ENCODE assay signal across 33 cellular contexts in genomic region chr1:83023212-83023611, GRCh38.
DNase-seq lines count a peak whose midpoint lies in the region; ATAC-seq and TF ChIP-seq lines count a peak whose summit lies in the region.
"Had no signal": no experiment of that assay in that cellular context is flagged by ENCODE, and none has a peak within 500 bp of the region (broad histone marks: within the 10 kb centered on the region; RNA-seq: fewer than 3 reads in every experiment).

No MANE protein-coding gene starts in this region.

- H3K36me3 ChIP-seq in left ventricle myocardium inferior = no peaks in the 10 kb centered on the region
- H3K36me3 ChIP-seq in CD8-positive, alpha-beta T cell (ENCODE audit: insufficient read depth, low read length) = no peaks in the 10 kb centered on the region
- H3K36me3 ChIP-seq: BE2C; BLaER1; BLaER1 treated with 17β-estradiol and CSF1 and Interleukin-3, amounts not matched to agents 10 nM and 100 nM had no signal

- no peaks in the 10 kb centered on the region for H3K27me3 Mint-ChIP-seq in type B pancreatic cell
- no peaks in the 10 kb centered on the region for H3K27me3 Mint-ChIP-seq in activated T-helper 17 cell treated with anti-CD3 and anti-CD28 coated beads, Interleukin-2, amount 50 U/mL, for 72 hours
- H3K27me3 Mint-ChIP-seq in CD8-positive, alpha-beta T cell (ENCODE audit: low read depth) = no peaks in the 10 kb centered on the region
- H3K27me3 Mint-ChIP-seq: B cell; CD4-positive, alpha-beta memory T cell; CD4-positive, alpha-beta T cell; CD4-positive, CD25-positive, alpha-beta regulatory T cell; CD8-positive, alpha-beta memory T cell had no signal

- H3K4me3 Mint-ChIP-seq in type B pancreatic cell = no peak overlapping the region
- no peak overlapping the region for H3K4me3 Mint-ChIP-seq in activated T-helper 17 cell treated with anti-CD3 and anti-CD28 coated beads, Interleukin-2, amount 50 U/mL, for 72 hours
- no peak overlapping the region for H3K4me3 Mint-ChIP-seq in CD8-positive, alpha-beta T cell
- H3K4me3 Mint-ChIP-seq: B cell; CD14-positive monocyte; CD4-positive, alpha-beta memory T cell; CD4-positive, alpha-beta T cell; CD4-positive, CD25-positive, alpha-beta regulatory T cell; CD8-positive, alpha-beta memory T cell had no signal

- peaks cover 12% of the 10 kb centered on the region for H3K9me3 Mint-ChIP-seq in type B pancreatic cell
- H3K9me3 Mint-ChIP-seq in activated T-helper 17 cell treated with anti-CD3 and anti-CD28 coated beads, Interleukin-2, amount 50 U/mL, for 72 hours = peaks cover 6% of the 10 kb centered on the region
- peaks cover 6% of the 10 kb centered on the region for H3K9me3 Mint-ChIP-seq in CD8-positive, alpha-beta T cell

- peaks cover 20% of the 10 kb centered on the region for H3K4me1 ChIP-seq in left ventricle myocardium inferior
- no peaks in the 10 kb centered on the region for H3K4me1 ChIP-seq in CD8-positive, alpha-beta T cell (ENCODE audit: insufficient read depth, low read length)
- H3K4me1 ChIP-seq: A549; BE2C; BLaER1; BLaER1 treated with 17β-estradiol and CSF1 and Interleukin-3, amounts not matched to agents 10 nM and 100 nM; Caco-2 had no signal

- no peak for DNase-seq in left ventricle myocardium inferior
- DNase-seq in left cardiac atrium = no peak
- peak; percentile 75 for DNase-seq in LNCaP clone FGC (ENCODE audit: low read depth)
- no peak for DNase-seq in type B pancreatic cell (ENCODE audit: extremely low spot score, unreplicated experiment)
- DNase-seq in CD8-positive, alpha-beta T cell = no peak
- DNase-seq: 8988T; ACHN; AML-193; BE2C; C1 segment of cervical spinal cord; Caco-2; Calu3; CD4-positive, alpha-beta memory T cell; CD4-positive, alpha-beta T cell; CD4-positive, CD25-positive, alpha-beta regulatory T cell; CD8-positive, alpha-beta memory T cell; COR-L47; DMS 273 treated with DMSO at 0.1 percent for 48 hours; DMS153; DMS53; DMS79; DMS79 treated with DMSO at 0.1 percent for 48 hours; DND-41; EL had no signal

- CTCF ChIA-PET in CD8-positive, alpha-beta T cell (lab: Charles Lee) = no interaction called here

- POLR2A ChIA-PET in CD8-positive, alpha-beta T cell (lab: Charles Lee) = no interaction called here

- H3K27ac Mint-ChIP-seq in type B pancreatic cell = no peak overlapping the region
- no peak overlapping the region for H3K27ac Mint-ChIP-seq in activated T-helper 17 cell treated with anti-CD3 and anti-CD28 coated beads, Interleukin-2, amount 50 U/mL, for 72 hours
- no peak overlapping the region for H3K27ac Mint-ChIP-seq in CD8-positive, alpha-beta T cell
- H3K27ac Mint-ChIP-seq: B cell; CD14-positive monocyte; CD4-positive, alpha-beta memory T cell; CD4-positive, alpha-beta T cell; CD4-positive, CD25-positive, alpha-beta regulatory T cell; CD8-positive, alpha-beta memory T cell had no signal

- ATAC-seq in left cardiac atrium = no peak
- ATAC-seq in activated T-helper 17 cell treated with anti-CD3 and anti-CD28 coated beads, Interleukin-2, amount 50 U/mL, for 72 hours (replicated peaks) = no peak
- no peak for ATAC-seq in CD8-positive, alpha-beta T cell
- ATAC-seq: A549 had no signal

- peaks cover 23% of the 10 kb centered on the region for H3K9me3 ChIP-seq in left ventricle myocardium inferior (replicated peaks)
- no peaks in the 10 kb centered on the region for H3K9me3 ChIP-seq in CD8-positive, alpha-beta T cell (ENCODE audit: low read length)
- H3K9me3 ChIP-seq: A549, BE2C, Caco-2 had no signal

- no peak overlapping the region for H3K4me3 ChIP-seq in left ventricle myocardium inferior
- no peak overlapping the region for H3K4me3 ChIP-seq in LNCaP clone FGC (ENCODE audit: low read depth, low read length)
- no peak overlapping the region for H3K4me3 ChIP-seq in CD8-positive, alpha-beta T cell (ENCODE audit: low read depth, low read length)
- H3K4me3 ChIP-seq: A549; BLaER1; BLaER1 treated with 17β-estradiol and CSF1 and Interleukin-3, amounts not matched to agents 10 nM and 100 nM had no signal

- peak overlapping the region; percentile 64 for H3K27ac ChIP-seq in left ventricle myocardium inferior (replicated peaks)
- peak overlapping the region; percentile 47 for H3K27ac ChIP-seq in 22Rv1
- peak overlapping the region; percentile 26; the same call in 1 of the 2 replicates for H3K27ac ChIP-seq in VCaP
- H3K27ac ChIP-seq in CD8-positive, alpha-beta T cell (ENCODE audit: low read depth, low read length) = no peak overlapping the region
- H3K27ac ChIP-seq: A549; BLaER1; BLaER1 treated with 17β-estradiol and CSF1 and Interleukin-3, amounts not matched to agents 10 nM and 100 nM; C4-2B had no signal

- H3K4me1 Mint-ChIP-seq in type B pancreatic cell (ENCODE audit: unreplicated experiment) = peaks cover 8% of the 10 kb centered on the region
- H3K4me1 Mint-ChIP-seq in activated T-helper 17 cell treated with anti-CD3 and anti-CD28 coated beads, Interleukin-2, amount 50 U/mL, for 72 hours = no peaks in the 10 kb centered on the region
- H3K4me1 Mint-ChIP-seq in CD8-positive, alpha-beta T cell (ENCODE audit: low read depth) = no peaks in the 10 kb centered on the region
- H3K4me1 Mint-ChIP-seq: B cell; CD14-positive monocyte; CD4-positive, alpha-beta memory T cell; CD4-positive, CD25-positive, alpha-beta regulatory T cell; CD8-positive, alpha-beta memory T cell had no signal

- H3K27me3 ChIP-seq in left ventricle myocardium inferior (ENCODE audit: low read depth) = no peaks in the 10 kb centered on the region
- no peaks in the 10 kb centered on the region for H3K27me3 ChIP-seq in CD8-positive, alpha-beta T cell (ENCODE audit: insufficient read depth, low read length)
- H3K27me3 ChIP-seq: BE2C; BLaER1; BLaER1 treated with 17β-estradiol and CSF1 and Interleukin-3, amounts not matched to agents 10 nM and 100 nM had no signal

- intact Hi-C loops in left ventricle myocardium inferior (cut with micrococcal nuclease) (no loop called here), left cardiac atrium (cut with DNase I) (no loop called here)
- intact Hi-C loops in CD8-positive, alpha-beta T cell (cut with DNase I, micrococcal nuclease) = no loop called here

- H3K36me3 Mint-ChIP-seq in type B pancreatic cell = peaks cover under 1% of the 10 kb centered on the region
- H3K36me3 Mint-ChIP-seq in activated T-helper 17 cell treated with anti-CD3 and anti-CD28 coated beads, Interleukin-2, amount 50 U/mL, for 72 hours (ENCODE audit: low read depth) = no peaks in the 10 kb centered on the region
- no peaks in the 10 kb centered on the region for H3K36me3 Mint-ChIP-seq in CD8-positive, alpha-beta T cell
- H3K36me3 Mint-ChIP-seq: CD14-positive monocyte; CD4-positive, alpha-beta memory T cell; CD4-positive, CD25-positive, alpha-beta regulatory T cell; CD8-positive, alpha-beta memory T cell had no signal

- TF ChIP-seq CTCF in left ventricle myocardium inferior (IDR thresholded peaks at IDR 0.05; ENCODE audit: borderline replicate concordance) = no peak
- TF ChIP-seq CTCF in 22Rv1 (IDR thresholded peaks at IDR 0.05) = no peak
- no peak for TF ChIP-seq CTCF in LNCaP clone FGC (IDR thresholded peaks at IDR 0.05; ENCODE audit: control insufficient read depth, extremely low read depth, insufficient read depth)
- TF ChIP-seq CTCF in VCaP (conservative IDR thresholded peaks at IDR 0.05) = no peak
- no peak for TF ChIP-seq CTCF in type B pancreatic cell (conservative IDR thresholded peaks at IDR 0.05)
- no peak for TF ChIP-seq CTCF in CD8-positive, alpha-beta T cell (IDR thresholded peaks at IDR 0.05)
